ENCODE assay signal across 1 cellular context in the genomic region with DNA sequence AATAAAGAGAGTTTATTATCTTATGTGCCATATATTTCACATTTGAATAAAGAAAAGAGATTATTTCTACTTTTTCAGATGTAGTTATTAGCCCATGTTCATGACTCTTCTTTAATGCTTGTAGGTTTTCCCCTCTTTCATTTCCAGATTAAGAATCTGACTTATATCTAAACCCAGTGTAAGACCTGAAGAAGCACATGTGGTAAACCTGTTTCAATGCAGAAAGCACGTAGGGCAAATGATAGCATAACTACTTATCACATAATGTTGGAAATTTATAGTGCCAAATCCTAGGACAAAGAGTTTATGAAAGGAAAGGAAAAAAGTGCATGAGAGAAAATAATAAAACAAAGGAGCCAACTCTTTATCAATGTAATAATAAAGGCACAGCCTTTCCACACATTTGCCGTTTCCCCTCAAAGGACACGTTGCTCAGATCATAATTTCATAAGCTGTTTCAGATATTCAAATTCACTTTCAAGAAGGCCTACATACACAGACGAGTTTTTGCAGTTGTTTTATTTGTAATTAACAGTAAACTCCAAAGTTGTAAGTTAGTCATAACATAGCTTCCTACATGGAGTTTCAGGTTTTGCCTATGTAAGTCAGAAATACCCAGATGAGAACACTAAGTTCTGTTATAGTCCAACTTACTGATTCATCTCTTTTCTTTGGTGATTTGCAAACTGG.
TF ChIP-seq lines count a peak whose summit lies in the region.

No MANE protein-coding gene starts in this region.

TF ChIP-seq in GM12878, 131 proteins besides CTCF, POLR2A, EP300 and RAD21 (continued from another document and continues in another):
- no peak for TF ChIP-seq BHLHE40 (IDR thresholded peaks at IDR 0.05; ENCODE audit: borderline replicate concordance in 1 of 2, low read depth in 2 of 2, low read length in 1 of 2)
- no peak for TF ChIP-seq NR2C1 (IDR thresholded peaks at IDR 0.05)
- TF ChIP-seq, protein P1, sequence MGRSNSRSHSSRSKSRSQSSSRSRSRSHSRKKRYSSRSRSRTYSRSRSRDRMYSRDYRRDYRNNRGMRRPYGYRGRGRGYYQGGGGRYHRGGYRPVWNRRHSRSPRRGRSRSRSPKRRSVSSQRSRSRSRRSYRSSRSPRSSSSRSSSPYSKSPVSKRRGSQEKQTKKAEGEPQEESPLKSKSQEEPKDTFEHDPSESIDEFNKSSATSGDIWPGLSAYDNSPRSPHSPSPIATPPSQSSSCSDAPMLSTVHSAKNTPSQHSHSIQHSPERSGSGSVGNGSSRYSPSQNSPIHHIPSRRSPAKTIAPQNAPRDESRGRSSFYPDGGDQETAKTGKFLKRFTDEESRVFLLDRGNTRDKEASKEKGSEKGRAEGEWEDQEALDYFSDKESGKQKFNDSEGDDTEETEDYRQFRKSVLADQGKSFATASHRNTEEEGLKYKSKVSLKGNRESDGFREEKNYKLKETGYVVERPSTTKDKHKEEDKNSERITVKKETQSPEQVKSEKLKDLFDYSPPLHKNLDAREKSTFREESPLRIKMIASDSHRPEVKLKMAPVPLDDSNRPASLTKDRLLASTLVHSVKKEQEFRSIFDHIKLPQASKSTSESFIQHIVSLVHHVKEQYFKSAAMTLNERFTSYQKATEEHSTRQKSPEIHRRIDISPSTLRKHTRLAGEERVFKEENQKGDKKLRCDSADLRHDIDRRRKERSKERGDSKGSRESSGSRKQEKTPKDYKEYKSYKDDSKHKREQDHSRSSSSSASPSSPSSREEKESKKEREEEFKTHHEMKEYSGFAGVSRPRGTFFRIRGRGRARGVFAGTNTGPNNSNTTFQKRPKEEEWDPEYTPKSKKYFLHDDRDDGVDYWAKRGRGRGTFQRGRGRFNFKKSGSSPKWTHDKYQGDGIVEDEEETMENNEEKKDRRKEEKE (IDR thresholded peaks at IDR 0.05) = no peak
- TF ChIP-seq, protein P2, sequence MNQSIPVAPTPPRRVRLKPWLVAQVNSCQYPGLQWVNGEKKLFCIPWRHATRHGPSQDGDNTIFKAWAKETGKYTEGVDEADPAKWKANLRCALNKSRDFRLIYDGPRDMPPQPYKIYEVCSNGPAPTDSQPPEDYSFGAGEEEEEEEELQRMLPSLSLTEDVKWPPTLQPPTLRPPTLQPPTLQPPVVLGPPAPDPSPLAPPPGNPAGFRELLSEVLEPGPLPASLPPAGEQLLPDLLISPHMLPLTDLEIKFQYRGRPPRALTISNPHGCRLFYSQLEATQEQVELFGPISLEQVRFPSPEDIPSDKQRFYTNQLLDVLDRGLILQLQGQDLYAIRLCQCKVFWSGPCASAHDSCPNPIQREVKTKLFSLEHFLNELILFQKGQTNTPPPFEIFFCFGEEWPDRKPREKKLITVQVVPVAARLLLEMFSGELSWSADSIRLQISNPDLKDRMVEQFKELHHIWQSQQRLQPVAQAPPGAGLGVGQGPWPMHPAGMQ (IDR thresholded peaks at IDR 0.05; ENCODE audit: borderline replicate concordance) = no peak
- TF ChIP-seq IKZF2 (IDR thresholded peaks at IDR 0.05) = peak in 1 of 2 experiments; percentile 89; a peak in 2 of 4 replicates
- TF ChIP-seq SMAD5 (IDR thresholded peaks at IDR 0.05; ENCODE audit: low read depth) = no peak
- no peak for TF ChIP-seq SMAD1 (IDR thresholded peaks at IDR 0.05; ENCODE audit: low read depth, partially characterized antibody)
- TF ChIP-seq, protein P3, sequence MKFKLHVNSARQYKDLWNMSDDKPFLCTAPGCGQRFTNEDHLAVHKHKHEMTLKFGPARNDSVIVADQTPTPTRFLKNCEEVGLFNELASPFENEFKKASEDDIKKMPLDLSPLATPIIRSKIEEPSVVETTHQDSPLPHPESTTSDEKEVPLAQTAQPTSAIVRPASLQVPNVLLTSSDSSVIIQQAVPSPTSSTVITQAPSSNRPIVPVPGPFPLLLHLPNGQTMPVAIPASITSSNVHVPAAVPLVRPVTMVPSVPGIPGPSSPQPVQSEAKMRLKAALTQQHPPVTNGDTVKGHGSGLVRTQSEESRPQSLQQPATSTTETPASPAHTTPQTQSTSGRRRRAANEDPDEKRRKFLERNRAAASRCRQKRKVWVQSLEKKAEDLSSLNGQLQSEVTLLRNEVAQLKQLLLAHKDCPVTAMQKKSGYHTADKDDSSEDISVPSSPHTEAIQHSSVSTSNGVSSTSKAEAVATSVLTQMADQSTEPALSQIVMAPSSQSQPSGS (IDR thresholded peaks at IDR 0.05; ENCODE audit: low read length) = peak; percentile 69
- TF ChIP-seq FOS (IDR thresholded peaks at IDR 0.05; ENCODE audit: borderline replicate concordance, extremely low read depth, insufficient read length) = no peak
- TF ChIP-seq, protein P4, sequence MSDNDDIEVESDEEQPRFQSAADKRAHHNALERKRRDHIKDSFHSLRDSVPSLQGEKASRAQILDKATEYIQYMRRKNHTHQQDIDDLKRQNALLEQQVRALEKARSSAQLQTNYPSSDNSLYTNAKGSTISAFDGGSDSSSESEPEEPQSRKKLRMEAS (IDR thresholded peaks at IDR 0.05; ENCODE audit: low read depth, low read length) = no peak
- no peak for TF ChIP-seq TCF12 (IDR thresholded peaks at IDR 0.05; ENCODE audit: low read depth, low read length)
- TF ChIP-seq, protein P5, sequence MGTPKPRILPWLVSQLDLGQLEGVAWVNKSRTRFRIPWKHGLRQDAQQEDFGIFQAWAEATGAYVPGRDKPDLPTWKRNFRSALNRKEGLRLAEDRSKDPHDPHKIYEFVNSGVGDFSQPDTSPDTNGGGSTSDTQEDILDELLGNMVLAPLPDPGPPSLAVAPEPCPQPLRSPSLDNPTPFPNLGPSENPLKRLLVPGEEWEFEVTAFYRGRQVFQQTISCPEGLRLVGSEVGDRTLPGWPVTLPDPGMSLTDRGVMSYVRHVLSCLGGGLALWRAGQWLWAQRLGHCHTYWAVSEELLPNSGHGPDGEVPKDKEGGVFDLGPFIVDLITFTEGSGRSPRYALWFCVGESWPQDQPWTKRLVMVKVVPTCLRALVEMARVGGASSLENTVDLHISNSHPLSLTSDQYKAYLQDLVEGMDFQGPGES (IDR thresholded peaks at IDR 0.05) = no peak
- TF ChIP-seq SUZ12 (IDR thresholded peaks at IDR 0.05; ENCODE audit: unreplicated experiment) = no peak
- TF ChIP-seq HCFC1 (IDR thresholded peaks at IDR 0.05; ENCODE audit: low read length) = no peak
- TF ChIP-seq, protein P6, sequence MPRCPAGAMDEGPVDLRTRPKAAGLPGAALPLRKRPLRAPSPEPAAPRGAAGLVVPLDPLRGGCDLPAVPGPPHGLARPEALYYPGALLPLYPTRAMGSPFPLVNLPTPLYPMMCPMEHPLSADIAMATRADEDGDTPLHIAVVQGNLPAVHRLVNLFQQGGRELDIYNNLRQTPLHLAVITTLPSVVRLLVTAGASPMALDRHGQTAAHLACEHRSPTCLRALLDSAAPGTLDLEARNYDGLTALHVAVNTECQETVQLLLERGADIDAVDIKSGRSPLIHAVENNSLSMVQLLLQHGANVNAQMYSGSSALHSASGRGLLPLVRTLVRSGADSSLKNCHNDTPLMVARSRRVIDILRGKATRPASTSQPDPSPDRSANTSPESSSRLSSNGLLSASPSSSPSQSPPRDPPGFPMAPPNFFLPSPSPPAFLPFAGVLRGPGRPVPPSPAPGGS (IDR thresholded peaks at IDR 0.05; ENCODE audit: borderline replicate concordance, insufficient read depth, low read depth, low read length, poor library complexity, severe bottlenecking) = peak; percentile 45
- TF ChIP-seq HDAC2 (IDR thresholded peaks at IDR 0.05) = no peak
- peak; percentile 46; the same call in 1 of the 2 replicates for TF ChIP-seq GABPA (IDR thresholded peaks at IDR 0.05; ENCODE audit: low read depth)
- no peak for TF ChIP-seq SRF (IDR thresholded peaks at IDR 0.05; ENCODE audit: low read depth in 2 of 2, low read length in 2 of 2)
- TF ChIP-seq, protein P7, sequence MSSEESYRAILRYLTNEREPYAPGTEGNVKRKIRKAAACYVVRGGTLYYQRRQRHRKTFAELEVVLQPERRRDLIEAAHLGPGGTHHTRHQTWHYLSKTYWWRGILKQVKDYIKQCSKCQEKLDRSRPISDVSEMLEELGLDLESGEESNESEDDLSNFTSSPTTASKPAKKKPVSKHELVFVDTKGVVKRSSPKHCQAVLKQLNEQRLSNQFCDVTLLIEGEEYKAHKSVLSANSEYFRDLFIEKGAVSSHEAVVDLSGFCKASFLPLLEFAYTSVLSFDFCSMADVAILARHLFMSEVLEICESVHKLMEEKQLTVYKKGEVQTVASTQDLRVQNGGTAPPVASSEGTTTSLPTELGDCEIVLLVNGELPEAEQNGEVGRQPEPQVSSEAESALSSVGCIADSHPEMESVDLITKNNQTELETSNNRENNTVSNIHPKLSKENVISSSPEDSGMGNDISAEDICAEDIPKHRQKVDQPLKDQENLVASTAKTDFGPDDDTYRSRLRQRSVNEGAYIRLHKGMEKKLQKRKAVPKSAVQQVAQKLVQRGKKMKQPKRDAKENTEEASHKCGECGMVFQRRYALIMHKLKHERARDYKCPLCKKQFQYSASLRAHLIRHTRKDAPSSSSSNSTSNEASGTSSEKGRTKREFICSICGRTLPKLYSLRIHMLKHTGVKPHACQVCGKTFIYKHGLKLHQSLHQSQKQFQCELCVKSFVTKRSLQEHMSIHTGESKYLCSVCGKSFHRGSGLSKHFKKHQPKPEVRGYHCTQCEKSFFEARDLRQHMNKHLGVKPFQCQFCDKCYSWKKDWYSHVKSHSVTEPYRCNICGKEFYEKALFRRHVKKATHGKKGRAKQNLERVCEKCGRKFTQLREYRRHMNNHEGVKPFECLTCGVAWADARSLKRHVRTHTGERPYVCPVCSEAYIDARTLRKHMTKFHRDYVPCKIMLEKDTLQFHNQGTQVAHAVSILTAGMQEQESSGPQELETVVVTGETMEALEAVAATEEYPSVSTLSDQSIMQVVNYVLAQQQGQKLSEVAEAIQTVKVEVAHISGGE (CRISPR knock-in tag; IDR thresholded peaks at IDR 0.05) = no peak
- no peak for TF ChIP-seq RELA (IDR thresholded peaks at IDR 0.05; ENCODE audit: borderline replicate concordance, partially characterized antibody)
- TF ChIP-seq ZNF217 (IDR thresholded peaks at IDR 0.05) = peak; percentile 75; the same call in 1 of the 2 replicates
- TF ChIP-seq CREM (IDR thresholded peaks at IDR 0.05; ENCODE audit: low read depth) = peak; percentile 36; the same call in 1 of the 2 replicates
- no peak for TF ChIP-seq SP1 (IDR thresholded peaks at IDR 0.05; ENCODE audit: low read depth, low read length)
- TF ChIP-seq CHD4 (IDR thresholded peaks at IDR 0.05) = no peak
- TF ChIP-seq HDGF (IDR thresholded peaks at IDR 0.05) = no peak
- TF ChIP-seq MYC (IDR thresholded peaks at IDR 0.05; ENCODE audit: insufficient read depth, insufficient read length, insufficient replicate concordance, low read length, severe bottlenecking) = no peak
- no peak for TF ChIP-seq FOXK2 (IDR thresholded peaks at IDR 0.05)
- TF ChIP-seq CBX5 (IDR thresholded peaks at IDR 0.05; ENCODE audit: low read depth) = 0 out of 2 replicates have a peak, but pooled peaks have one; percentile 51
- TF ChIP-seq, protein P8, sequence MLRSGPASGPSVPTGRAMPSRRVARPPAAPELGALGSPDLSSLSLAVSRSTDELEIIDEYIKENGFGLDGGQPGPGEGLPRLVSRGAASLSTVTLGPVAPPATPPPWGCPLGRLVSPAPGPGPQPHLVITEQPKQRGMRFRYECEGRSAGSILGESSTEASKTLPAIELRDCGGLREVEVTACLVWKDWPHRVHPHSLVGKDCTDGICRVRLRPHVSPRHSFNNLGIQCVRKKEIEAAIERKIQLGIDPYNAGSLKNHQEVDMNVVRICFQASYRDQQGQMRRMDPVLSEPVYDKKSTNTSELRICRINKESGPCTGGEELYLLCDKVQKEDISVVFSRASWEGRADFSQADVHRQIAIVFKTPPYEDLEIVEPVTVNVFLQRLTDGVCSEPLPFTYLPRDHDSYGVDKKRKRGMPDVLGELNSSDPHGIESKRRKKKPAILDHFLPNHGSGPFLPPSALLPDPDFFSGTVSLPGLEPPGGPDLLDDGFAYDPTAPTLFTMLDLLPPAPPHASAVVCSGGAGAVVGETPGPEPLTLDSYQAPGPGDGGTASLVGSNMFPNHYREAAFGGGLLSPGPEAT (IDR thresholded peaks at IDR 0.05; ENCODE audit: low read depth) = peak; percentile 69
- TF ChIP-seq ESRRA (IDR thresholded peaks at IDR 0.05; ENCODE audit: low read length) = no peak
- no peak for TF ChIP-seq NBN (IDR thresholded peaks at IDR 0.05)
- TF ChIP-seq SIN3A (IDR thresholded peaks at IDR 0.05; ENCODE audit: low read depth, low read length) = no peak
- no peak for TF ChIP-seq NFYA (IDR thresholded peaks at IDR 0.05; ENCODE audit: borderline replicate concordance, low read depth, low read length)
- no peak for TF ChIP-seq HDAC6 (IDR thresholded peaks at IDR 0.05; ENCODE audit: unreplicated experiment)
- TF ChIP-seq BCL11A (IDR thresholded peaks at IDR 0.05; ENCODE audit: low read depth, low read length) = peak; percentile 82
- no peak for TF ChIP-seq TAF1 (IDR thresholded peaks at IDR 0.05; ENCODE audit: borderline replicate concordance, low read depth, low read length)
- peak; percentile 95 for TF ChIP-seq JUNB (IDR thresholded peaks at IDR 0.05)
- TF ChIP-seq, protein P9, sequence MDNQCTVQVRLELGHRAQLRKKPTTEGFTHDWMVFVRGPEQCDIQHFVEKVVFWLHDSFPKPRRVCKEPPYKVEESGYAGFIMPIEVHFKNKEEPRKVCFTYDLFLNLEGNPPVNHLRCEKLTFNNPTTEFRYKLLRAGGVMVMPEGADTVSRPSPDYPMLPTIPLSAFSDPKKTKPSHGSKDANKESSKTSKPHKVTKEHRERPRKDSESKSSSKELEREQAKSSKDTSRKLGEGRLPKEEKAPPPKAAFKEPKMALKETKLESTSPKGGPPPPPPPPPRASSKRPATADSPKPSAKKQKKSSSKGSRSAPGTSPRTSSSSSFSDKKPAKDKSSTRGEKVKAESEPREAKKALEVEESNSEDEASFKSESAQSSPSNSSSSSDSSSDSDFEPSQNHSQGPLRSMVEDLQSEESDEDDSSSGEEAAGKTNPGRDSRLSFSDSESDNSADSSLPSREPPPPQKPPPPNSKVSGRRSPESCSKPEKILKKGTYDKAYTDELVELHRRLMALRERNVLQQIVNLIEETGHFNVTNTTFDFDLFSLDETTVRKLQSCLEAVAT (IDR thresholded peaks at IDR 0.05) = no peak
- TF ChIP-seq GATAD2B (conservative IDR thresholded peaks at IDR 0.05; ENCODE audit: low read depth) = no peak
- TF ChIP-seq LARP7 (IDR thresholded peaks at IDR 0.05) = no peak
- TF ChIP-seq DPF2 (IDR thresholded peaks at IDR 0.05) = peak; percentile 70; the same call in 1 of the 2 replicates
- TF ChIP-seq PML (IDR thresholded peaks at IDR 0.05; ENCODE audit: low read length) = no peak
- TF ChIP-seq POLR2AphosphoS5 (IDR thresholded peaks at IDR 0.05; ENCODE audit: low read length) = no peak
- TF ChIP-seq NFXL1 (IDR thresholded peaks at IDR 0.05; ENCODE audit: borderline replicate concordance) = no peak
- 0 out of 2 replicates have a peak, but pooled peaks have one; percentile 47 for TF ChIP-seq CREB1 (IDR thresholded peaks at IDR 0.05; ENCODE audit: low read depth)
- TF ChIP-seq EED (IDR thresholded peaks at IDR 0.05; ENCODE audit: low read depth) = no peak; the same call in 1 of the 2 replicates
- peak; percentile 86; the same call in 1 of the 2 replicates for TF ChIP-seq FOXM1 (IDR thresholded peaks at IDR 0.05; ENCODE audit: low read depth, low read length)
